ENCODE assay signal across 1 cellular context in the genomic region with DNA sequence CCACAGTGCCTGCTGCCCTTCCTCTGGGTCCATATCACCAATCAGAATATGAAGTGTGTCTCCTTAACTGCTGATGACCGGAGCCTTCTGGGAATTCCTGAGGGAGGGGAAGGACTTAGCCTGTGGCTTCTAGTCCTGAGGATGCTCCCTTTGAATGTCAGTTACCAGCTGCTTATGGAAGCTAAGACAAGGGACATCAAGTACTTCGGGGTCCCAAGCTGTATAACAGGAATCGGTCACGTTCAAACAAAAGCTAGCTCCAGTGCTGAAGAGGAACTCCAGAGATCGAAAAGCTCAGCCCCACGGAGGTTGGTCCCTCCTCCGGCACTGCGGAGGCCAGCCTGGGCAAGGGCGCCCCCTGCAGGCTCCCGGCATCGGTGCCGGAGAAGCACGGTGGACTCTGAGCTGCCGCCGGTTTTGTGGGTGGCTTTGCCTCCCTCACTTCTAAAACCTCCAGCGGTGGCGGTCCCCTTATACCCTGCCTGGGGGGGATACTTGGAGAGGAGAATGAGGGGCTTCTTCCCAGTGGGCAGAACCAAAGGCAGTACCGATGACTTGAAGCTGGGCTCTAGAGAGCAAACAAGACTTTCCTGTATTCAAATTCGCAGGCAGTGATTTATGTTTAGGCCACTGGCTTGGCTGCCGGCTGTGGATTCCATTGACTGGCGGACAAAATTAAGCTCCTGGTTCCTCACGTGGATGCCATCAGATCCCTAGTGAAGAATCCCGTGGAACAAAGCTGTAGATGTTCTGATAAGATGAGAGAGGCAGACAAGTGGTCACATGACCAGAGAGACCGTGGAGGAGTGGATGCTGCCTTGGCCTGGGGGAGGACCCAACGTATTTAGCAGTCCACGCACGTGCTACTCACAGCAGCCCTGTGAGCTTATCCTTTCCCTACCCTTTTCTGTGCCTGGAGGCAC.
TF ChIP-seq lines count a peak whose summit lies in the region.

No MANE protein-coding gene starts in this region.

TF ChIP-seq in HepG2, 621 proteins besides CTCF, POLR2A, EP300 and RAD21 (continued from another document and continues in another):
- TF ChIP-seq ZNF713 (CRISPR knock-in tag; IDR thresholded peaks at IDR 0.05) (no peak), ZNF12 (CRISPR knock-in tag; IDR thresholded peaks at IDR 0.05) (no peak), CCAR2 (optimal IDR thresholded peaks at IDR 0.05; ENCODE audit: low read depth, low read length) (no peak), MIXL1 (CRISPR knock-in tag; IDR thresholded peaks at IDR 0.05) (0 out of 2 replicates have a peak, but pooled peaks have one; percentile 31), ZNF441 (CRISPR knock-in tag; IDR thresholded peaks at IDR 0.05; ENCODE audit: borderline replicate concordance) (no peak; the same call in 1 of the 2 replicates), MBD4 (IDR thresholded peaks at IDR 0.05; ENCODE audit: borderline replicate concordance, low read length) (no peak), GATA4 (IDR thresholded peaks at IDR 0.05; ENCODE audit: borderline replicate concordance, low read depth) (no peak), SYNCRIP (IDR thresholded peaks at IDR 0.05; ENCODE audit: insufficient read depth, low read depth, low read length) (no peak), RBAK (CRISPR knock-in tag; IDR thresholded peaks at IDR 0.05) (peak; percentile 21; the same call in 1 of the 2 replicates), STAT5B (CRISPR knock-in tag; IDR thresholded peaks at IDR 0.05) (no peak), KLF15 (CRISPR knock-in tag; IDR thresholded peaks at IDR 0.05; ENCODE audit: borderline replicate concordance) (no peak), MAFG (CRISPR knock-in tag; IDR thresholded peaks at IDR 0.05) (no peak), ZNF30 (CRISPR knock-in tag; IDR thresholded peaks at IDR 0.05) (no peak), RXRB (CRISPR knock-in tag; IDR thresholded peaks at IDR 0.05; ENCODE audit: borderline replicate concordance) (peak; percentile 67), ZNF234 (CRISPR knock-in tag; conservative IDR thresholded peaks at IDR 0.05) (no peak), RORA (CRISPR knock-in tag; IDR thresholded peaks at IDR 0.05) (no peak), ZNF768 (CRISPR knock-in tag; IDR thresholded peaks at IDR 0.05) (peak; percentile 55; the same call in 1 of the 2 replicates), SP5 (CRISPR knock-in tag; IDR thresholded peaks at IDR 0.05; ENCODE audit: borderline replicate concordance, low read depth) (no peak; the same call in 1 of the 2 replicates), NONO (IDR thresholded peaks at IDR 0.05) (no peak), NONO (CRISPR knock-in tag; conservative IDR thresholded peaks at IDR 0.05) (peak; percentile 55; the same call in 1 of the 2 replicates), ZBTB42 (CRISPR knock-in tag; IDR thresholded peaks at IDR 0.05) (no peak), KLF16 (CRISPR knock-in tag; IDR thresholded peaks at IDR 0.05) (0 out of 4 replicates have a peak, but pooled peaks of 1 of the 2 experiments have one; percentile 43), ZFP90 (CRISPR knock-in tag; IDR thresholded peaks at IDR 0.05; ENCODE audit: borderline replicate concordance) (no peak), KMT2B (CRISPR knock-in tag; IDR thresholded peaks at IDR 0.05) (no peak), HNF4A (CRISPR knock-in tag; IDR thresholded peaks at IDR 0.05) (peak; percentile 88), ZNF256 (CRISPR knock-in tag; conservative IDR thresholded peaks at IDR 0.05) (no peak), RAD51 (IDR thresholded peaks at IDR 0.05; ENCODE audit: borderline replicate concordance) (peak; percentile 52; the same call in 1 of the 2 replicates), ZNF781 (CRISPR knock-in tag; IDR thresholded peaks at IDR 0.05; ENCODE audit: borderline replicate concordance, not compliant biosample characterization) (no peak), ZMYM2 (CRISPR knock-in tag; IDR thresholded peaks at IDR 0.05) (no peak; the same call in 1 of the 2 replicates), ZNF780A (CRISPR knock-in tag; IDR thresholded peaks at IDR 0.05) (no peak), NFRKB (IDR thresholded peaks at IDR 0.05) (no peak)
- TF ChIP-seq, protein P1, sequence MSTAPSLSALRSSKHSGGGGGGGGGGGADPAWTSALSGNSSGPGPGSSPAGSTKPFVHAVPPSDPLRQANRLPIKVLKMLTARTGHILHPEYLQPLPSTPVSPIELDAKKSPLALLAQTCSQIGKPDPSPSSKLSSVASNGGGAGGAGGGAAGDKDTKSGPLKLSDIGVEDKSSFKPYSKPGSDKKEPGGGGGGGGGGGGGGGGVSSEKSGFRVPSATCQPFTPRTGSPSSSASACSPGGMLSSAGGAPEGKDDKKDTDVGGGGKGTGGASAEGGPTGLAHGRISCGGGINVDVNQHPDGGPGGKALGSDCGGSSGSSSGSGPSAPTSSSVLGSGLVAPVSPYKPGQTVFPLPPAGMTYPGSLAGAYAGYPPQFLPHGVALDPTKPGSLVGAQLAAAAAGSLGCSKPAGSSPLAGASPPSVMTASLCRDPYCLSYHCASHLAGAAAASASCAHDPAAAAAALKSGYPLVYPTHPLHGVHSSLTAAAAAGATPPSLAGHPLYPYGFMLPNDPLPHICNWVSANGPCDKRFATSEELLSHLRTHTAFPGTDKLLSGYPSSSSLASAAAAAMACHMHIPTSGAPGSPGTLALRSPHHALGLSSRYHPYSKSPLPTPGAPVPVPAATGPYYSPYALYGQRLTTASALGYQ (CRISPR knock-in tag; IDR thresholded peaks at IDR 0.05): no peak
- TF ChIP-seq, protein P2, sequence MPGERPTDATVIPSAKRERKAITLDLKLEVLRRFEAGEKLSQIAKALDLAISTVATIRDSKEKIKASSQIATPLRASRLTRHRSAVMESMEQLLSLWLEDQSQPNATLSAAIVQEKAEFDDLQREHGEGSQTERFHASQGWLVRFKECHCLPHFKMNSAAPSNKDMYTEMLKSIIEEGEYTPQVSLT (CRISPR knock-in tag; IDR thresholded peaks at IDR 0.05; ENCODE audit: borderline replicate concordance, low read depth): no peak
- TF ChIP-seq, protein P3, sequence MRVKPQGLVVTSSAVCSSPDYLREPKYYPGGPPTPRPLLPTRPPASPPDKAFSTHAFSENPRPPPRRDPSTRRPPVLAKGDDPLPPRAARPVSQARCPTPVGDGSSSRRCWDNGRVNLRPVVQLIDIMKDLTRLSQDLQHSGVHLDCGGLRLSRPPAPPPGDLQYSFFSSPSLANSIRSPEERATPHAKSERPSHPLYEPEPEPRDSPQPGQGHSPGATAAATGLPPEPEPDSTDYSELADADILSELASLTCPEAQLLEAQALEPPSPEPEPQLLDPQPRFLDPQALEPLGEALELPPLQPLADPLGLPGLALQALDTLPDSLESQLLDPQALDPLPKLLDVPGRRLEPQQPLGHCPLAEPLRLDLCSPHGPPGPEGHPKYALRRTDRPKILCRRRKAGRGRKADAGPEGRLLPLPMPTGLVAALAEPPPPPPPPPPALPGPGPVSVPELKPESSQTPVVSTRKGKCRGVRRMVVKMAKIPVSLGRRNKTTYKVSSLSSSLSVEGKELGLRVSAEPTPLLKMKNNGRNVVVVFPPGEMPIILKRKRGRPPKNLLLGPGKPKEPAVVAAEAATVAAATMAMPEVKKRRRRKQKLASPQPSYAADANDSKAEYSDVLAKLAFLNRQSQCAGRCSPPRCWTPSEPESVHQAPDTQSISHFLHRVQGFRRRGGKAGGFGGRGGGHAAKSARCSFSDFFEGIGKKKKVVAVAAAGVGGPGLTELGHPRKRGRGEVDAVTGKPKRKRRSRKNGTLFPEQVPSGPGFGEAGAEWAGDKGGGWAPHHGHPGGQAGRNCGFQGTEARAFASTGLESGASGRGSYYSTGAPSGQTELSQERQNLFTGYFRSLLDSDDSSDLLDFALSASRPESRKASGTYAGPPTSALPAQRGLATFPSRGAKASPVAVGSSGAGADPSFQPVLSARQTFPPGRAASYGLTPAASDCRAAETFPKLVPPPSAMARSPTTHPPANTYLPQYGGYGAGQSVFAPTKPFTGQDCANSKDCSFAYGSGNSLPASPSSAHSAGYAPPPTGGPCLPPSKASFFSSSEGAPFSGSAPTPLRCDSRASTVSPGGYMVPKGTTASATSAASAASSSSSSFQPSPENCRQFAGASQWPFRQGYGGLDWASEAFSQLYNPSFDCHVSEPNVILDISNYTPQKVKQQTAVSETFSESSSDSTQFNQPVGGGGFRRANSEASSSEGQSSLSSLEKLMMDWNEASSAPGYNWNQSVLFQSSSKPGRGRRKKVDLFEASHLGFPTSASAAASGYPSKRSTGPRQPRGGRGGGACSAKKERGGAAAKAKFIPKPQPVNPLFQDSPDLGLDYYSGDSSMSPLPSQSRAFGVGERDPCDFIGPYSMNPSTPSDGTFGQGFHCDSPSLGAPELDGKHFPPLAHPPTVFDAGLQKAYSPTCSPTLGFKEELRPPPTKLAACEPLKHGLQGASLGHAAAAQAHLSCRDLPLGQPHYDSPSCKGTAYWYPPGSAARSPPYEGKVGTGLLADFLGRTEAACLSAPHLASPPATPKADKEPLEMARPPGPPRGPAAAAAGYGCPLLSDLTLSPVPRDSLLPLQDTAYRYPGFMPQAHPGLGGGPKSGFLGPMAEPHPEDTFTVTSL (CRISPR knock-in tag; IDR thresholded peaks at IDR 0.05; ENCODE audit: borderline replicate concordance): no peak
- TF ChIP-seq, protein P4, sequence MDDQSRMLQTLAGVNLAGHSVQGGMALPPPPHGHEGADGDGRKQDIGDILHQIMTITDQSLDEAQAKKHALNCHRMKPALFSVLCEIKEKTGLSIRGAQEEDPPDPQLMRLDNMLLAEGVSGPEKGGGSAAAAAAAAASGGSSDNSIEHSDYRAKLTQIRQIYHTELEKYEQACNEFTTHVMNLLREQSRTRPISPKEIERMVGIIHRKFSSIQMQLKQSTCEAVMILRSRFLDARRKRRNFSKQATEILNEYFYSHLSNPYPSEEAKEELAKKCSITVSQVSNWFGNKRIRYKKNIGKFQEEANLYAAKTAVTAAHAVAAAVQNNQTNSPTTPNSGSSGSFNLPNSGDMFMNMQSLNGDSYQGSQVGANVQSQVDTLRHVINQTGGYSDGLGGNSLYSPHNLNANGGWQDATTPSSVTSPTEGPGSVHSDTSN (CRISPR knock-in tag; IDR thresholded peaks at IDR 0.05; ENCODE audit: borderline replicate concordance): no peak
- TF ChIP-seq, protein P5, sequence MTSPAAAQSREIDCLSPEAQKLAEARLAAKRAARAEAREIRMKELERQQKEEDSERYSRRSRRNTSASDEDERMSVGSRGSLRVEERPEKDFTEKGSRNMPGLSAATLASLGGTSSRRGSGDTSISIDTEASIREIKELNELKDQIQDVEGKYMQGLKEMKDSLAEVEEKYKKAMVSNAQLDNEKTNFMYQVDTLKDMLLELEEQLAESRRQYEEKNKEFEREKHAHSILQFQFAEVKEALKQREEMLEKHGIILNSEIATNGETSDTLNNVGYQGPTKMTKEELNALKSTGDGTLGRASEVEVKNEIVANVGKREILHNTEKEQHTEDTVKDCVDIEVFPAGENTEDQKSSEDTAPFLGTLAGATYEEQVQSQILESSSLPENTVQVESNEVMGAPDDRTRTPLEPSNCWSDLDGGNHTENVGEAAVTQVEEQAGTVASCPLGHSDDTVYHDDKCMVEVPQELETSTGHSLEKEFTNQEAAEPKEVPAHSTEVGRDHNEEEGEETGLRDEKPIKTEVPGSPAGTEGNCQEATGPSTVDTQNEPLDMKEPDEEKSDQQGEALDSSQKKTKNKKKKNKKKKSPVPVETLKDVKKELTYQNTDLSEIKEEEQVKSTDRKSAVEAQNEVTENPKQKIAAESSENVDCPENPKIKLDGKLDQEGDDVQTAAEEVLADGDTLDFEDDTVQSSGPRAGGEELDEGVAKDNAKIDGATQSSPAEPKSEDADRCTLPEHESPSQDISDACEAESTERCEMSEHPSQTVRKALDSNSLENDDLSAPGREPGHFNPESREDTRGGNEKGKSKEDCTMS (CRISPR knock-in tag; conservative IDR thresholded peaks at IDR 0.05): no peak
- TF ChIP-seq, protein P6, sequence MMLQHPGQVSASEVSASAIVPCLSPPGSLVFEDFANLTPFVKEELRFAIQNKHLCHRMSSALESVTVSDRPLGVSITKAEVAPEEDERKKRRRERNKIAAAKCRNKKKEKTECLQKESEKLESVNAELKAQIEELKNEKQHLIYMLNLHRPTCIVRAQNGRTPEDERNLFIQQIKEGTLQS (CRISPR knock-in tag; IDR thresholded peaks at IDR 0.05): 0 out of 2 replicates have a peak, but pooled peaks have one; percentile 11
- TF ChIP-seq, protein P7, sequence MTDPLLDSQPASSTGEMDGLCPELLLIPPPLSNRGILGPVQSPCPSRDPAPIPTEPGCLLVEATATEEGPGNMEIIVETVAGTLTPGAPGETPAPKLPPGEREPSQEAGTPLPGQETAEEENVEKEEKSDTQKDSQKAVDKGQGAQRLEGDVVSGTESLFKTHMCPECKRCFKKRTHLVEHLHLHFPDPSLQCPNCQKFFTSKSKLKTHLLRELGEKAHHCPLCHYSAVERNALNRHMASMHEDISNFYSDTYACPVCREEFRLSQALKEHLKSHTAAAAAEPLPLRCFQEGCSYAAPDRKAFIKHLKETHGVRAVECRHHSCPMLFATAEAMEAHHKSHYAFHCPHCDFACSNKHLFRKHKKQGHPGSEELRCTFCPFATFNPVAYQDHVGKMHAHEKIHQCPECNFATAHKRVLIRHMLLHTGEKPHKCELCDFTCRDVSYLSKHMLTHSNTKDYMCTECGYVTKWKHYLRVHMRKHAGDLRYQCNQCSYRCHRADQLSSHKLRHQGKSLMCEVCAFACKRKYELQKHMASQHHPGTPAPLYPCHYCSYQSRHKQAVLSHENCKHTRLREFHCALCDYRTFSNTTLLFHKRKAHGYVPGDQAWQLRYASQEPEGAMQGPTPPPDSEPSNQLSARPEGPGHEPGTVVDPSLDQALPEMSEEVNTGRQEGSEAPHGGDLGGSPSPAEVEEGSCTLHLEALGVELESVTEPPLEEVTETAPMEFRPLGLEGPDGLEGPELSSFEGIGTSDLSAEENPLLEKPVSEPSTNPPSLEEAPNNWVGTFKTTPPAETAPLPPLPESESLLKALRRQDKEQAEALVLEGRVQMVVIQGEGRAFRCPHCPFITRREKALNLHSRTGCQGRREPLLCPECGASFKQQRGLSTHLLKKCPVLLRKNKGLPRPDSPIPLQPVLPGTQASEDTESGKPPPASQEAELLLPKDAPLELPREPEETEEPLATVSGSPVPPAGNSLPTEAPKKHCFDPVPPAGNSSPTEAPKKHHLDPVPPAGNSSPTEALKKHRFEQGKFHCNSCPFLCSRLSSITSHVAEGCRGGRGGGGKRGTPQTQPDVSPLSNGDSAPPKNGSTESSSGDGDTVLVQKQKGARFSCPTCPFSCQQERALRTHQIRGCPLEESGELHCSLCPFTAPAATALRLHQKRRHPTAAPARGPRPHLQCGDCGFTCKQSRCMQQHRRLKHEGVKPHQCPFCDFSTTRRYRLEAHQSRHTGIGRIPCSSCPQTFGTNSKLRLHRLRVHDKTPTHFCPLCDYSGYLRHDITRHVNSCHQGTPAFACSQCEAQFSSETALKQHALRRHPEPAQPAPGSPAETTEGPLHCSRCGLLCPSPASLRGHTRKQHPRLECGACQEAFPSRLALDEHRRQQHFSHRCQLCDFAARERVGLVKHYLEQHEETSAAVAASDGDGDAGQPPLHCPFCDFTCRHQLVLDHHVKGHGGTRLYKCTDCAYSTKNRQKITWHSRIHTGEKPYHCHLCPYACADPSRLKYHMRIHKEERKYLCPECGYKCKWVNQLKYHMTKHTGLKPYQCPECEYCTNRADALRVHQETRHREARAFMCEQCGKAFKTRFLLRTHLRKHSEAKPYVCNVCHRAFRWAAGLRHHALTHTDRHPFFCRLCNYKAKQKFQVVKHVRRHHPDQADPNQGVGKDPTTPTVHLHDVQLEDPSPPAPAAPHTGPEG (CRISPR knock-in tag; IDR thresholded peaks at IDR 0.05): no peak
- TF ChIP-seq, protein P8, sequence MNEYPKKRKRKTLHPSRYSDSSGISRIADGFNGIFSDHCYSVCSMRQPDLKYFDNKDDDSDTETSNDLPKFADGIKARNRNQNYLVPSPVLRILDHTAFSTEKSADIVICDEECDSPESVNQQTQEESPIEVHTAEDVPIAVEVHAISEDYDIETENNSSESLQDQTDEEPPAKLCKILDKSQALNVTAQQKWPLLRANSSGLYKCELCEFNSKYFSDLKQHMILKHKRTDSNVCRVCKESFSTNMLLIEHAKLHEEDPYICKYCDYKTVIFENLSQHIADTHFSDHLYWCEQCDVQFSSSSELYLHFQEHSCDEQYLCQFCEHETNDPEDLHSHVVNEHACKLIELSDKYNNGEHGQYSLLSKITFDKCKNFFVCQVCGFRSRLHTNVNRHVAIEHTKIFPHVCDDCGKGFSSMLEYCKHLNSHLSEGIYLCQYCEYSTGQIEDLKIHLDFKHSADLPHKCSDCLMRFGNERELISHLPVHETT (CRISPR knock-in tag; conservative IDR thresholded peaks at IDR 0.05): no peak
